Comparison of ENCODE assay signal across 9 cellular contexts in genomic region chr16:76639685-76640289, GRCh38.
DNase-seq lines count a peak whose midpoint lies in the region; ATAC-seq, FAIRE-seq and TF ChIP-seq lines count a peak whose summit lies in the region.
"Had no signal": no experiment of that assay in that cellular context is flagged by ENCODE, and none has a peak within 500 bp of the region (broad histone marks: within the 10 kb centered on the region; RNA-seq: fewer than 3 reads in every experiment).

No MANE protein-coding gene starts in this region.

- TF ChIP-seq EP300 in A549 (IDR thresholded peaks at IDR 0.05) = no peak

- POLR2A ChIA-PET in A549 (lab: Yijun Ruan, JAX) = no interaction called here

- H3K9me3 ChIP-seq in A549 (no peaks in the 10 kb centered on the region), NT2/D1 (ENCODE audit: insufficient read depth, low read length) (no peaks in the 10 kb centered on the region)

- H3K4me3 ChIP-seq in A549 = no peak overlapping the region
- H3K4me3 ChIP-seq in NT2/D1 (ENCODE audit: insufficient read length, low read depth) = no peak overlapping the region
- no peak overlapping the region for H3K4me3 ChIP-seq in fibroblast of the aortic adventitia (ENCODE audit: low read depth, low read length)

- WGBS in A549 (ENCODE audit: missing lambda C conversion rate) = 11% methylated on average over 10 of the region's 10 CpGs

- FAIRE-seq in A549 (lab: Jason Lieb, UNC) (no peak), GM12892 (lab: Jason Lieb, UNC) (no peak)

- no peak overlapping the region for H3K9ac ChIP-seq in NT2/D1 (ENCODE audit: insufficient read length, low read depth)

- TF ChIP-seq RAD21 in A549 (conservative IDR thresholded peaks at IDR 0.05 in 1 of 2, IDR thresholded peaks at IDR 0.05 in 1 of 2) = peak; percentile 22 to 32; a peak in 1 of 5 replicates

- DNase-seq in A549 (ENCODE audit: low read depth in 1 of 2, low spot score in 1 of 2) (peak; percentile 4 to 35), NT2/D1 (ENCODE audit: low read depth, low spot score) (peak; percentile 46), fibroblast of the aortic adventitia (ENCODE audit: low read depth) (peak; percentile 7), GM12892 (ENCODE audit: insufficient read length) (no peak), activated T-cell treated with anti-CD3 and anti-CD28 coated beads for 4 hours (no peak), 8988T (no peak)
- DNase-seq: amniotic stem cell had no signal

- H3K36me3 ChIP-seq in NT2/D1 (ENCODE audit: insufficient read depth, insufficient read length, low read length) = no peaks in the 10 kb centered on the region

- CTCF ChIA-PET in A549 (lab: Yijun Ruan, JAX) = interaction anchor here (0.7 kb wide), 1 partner anchor 509 kb away, joined by 4 read pairs; no protein-coding TSS in a partner anchor

- no peaks in the 10 kb centered on the region for H3K27me3 ChIP-seq in NT2/D1 (ENCODE audit: insufficient read depth, insufficient read length)

- H3K27ac ChIP-seq in A549 = no peak overlapping the region

- TF ChIP-seq CTCF in A549 (IDR thresholded peaks at IDR 0.05) (peak; percentile 36), fibroblast of the aortic adventitia (IDR thresholded peaks at IDR 0.05; ENCODE audit: insufficient read depth, low read length) (peak; percentile 2)

- no peak for TF ChIP-seq POLR2A in A549 (IDR thresholded peaks at IDR 0.05; ENCODE audit: low read length)
- TF ChIP-seq POLR2A in GM12892 (IDR thresholded peaks at IDR 0.05; ENCODE audit: low read depth, low read length) = no peak

- ATAC-seq in A549 (peak; percentile 87 to 90), GM18870 (IDR thresholded peaks at IDR 0.05; ENCODE audit: unreplicated experiment) (peak; percentile 63), GM21737 (IDR thresholded peaks at IDR 0.05; ENCODE audit: unreplicated experiment) (no peak)

- no peak overlapping the region for H3K4me2 ChIP-seq in A549

- H3K4me1 ChIP-seq in A549 (no peaks in the 10 kb centered on the region), NT2/D1 (ENCODE audit: insufficient read depth, insufficient read length) (no peaks in the 10 kb centered on the region)

TF ChIP-seq in A549, 52 proteins besides CTCF, POLR2A, EP300 and RAD21:
- TF ChIP-seq SMC3 (IDR thresholded peaks at IDR 0.05) (peak; percentile 26; the same call in 1 of the 3 replicates), NPAS2 (CRISPR knock-in tag; IDR thresholded peaks at IDR 0.05; ENCODE audit: borderline replicate concordance) (no peak), RCOR1 (IDR thresholded peaks at IDR 0.05; ENCODE audit: low read depth, low read length) (no peak)

Comparison
In these comparisons a context has a peak if more than half of its experiments do, and no peak if none do; other contexts are left out.
1. DNase-seq: peak in A549 (2 of 2), NT2/D1 (single experiment) and fibroblast of the aortic adventitia (single experiment); none in GM12892 (single experiment), activated T-cell treated with anti-CD3 and anti-CD28 coated beads for 4 hours (single experiment) and 8988T (single experiment).